13 cellular contexts compared by ENCODE assay signal in the genomic region with DNA sequence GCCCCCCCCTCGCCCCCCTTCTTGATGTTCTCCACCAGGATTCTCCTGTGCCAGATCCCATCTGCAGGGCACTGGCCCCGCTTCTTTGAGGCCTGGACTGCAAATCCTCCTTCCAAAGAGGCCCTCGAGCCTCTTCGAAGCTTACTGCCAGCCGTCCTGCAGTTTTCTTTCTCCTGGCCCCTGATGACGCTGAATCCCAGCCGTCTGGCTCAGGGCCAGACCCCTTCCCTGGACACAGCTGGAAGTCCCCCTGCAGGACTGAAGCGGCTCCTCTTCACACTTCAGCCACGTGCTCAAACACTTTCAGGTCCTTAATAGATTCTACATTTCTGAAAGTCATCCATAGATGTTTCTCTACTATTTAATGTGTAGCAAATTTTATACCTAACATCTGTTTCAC.
DNase-seq lines count a peak whose midpoint lies in the region; ATAC-seq and TF ChIP-seq lines count a peak whose summit lies in the region.
"Had no signal": no experiment of that assay in that cellular context is flagged by ENCODE, and none has a peak within 500 bp of the region (broad histone marks: within the 10 kb centered on the region; RNA-seq: fewer than 3 reads in every experiment).

No MANE protein-coding gene starts in this region.

- H3K4me3 ChIP-seq in AG04450 (ENCODE audit: low read depth, low read length) (no peak overlapping the region), adipocyte (ENCODE audit: low read length) (no peak overlapping the region), hepatocyte (no peak overlapping the region)

- H3K79me1 ChIP-seq in H9 (ENCODE audit: insufficient read depth, low read depth, low read length, poor library complexity, severe bottlenecking) = no peaks in the 10 kb centered on the region

- H3K79me2 ChIP-seq in H9 (ENCODE audit: insufficient read depth, low read length) (no peaks in the 10 kb centered on the region), hepatocyte (peaks cover 7% of the 10 kb centered on the region)

- H3K14ac ChIP-seq in H9 (ENCODE audit: insufficient read depth, low read length) = no peak overlapping the region

- H4K8ac ChIP-seq in H9 (replicated peaks; ENCODE audit: insufficient read length, low read depth, low read length) = no peak overlapping the region

- no peaks in the 10 kb centered on the region for H3K9me3 Mint-ChIP-seq in H9
- H3K9me3 Mint-ChIP-seq: activated T-cell treated with anti-CD3 and anti-CD28 coated beads, Interleukin-2, amount 50 U/mL, for 24 hours; CD4-positive, CD25-positive, alpha-beta regulatory T cell had no signal

- H3K27me3 ChIP-seq in AG04450 (ENCODE audit: control insufficient read depth, insufficient read depth, low read length) (no peaks in the 10 kb centered on the region), H9 (ENCODE audit: insufficient read depth, low read length) (no peaks in the 10 kb centered on the region; the same call in 1 of the 2 replicates), adipocyte (replicated peaks; ENCODE audit: control insufficient read depth, insufficient read depth, low read length) (no peaks in the 10 kb centered on the region), hepatocyte (no peaks in the 10 kb centered on the region)

- CTCF ChIA-PET in AG04450 (lab: Charles Lee) = interaction anchor here (1.1 to 1.4 kb wide), 2 partner anchors 14 to 67 kb away, joined by 3 to 6 read pairs; no protein-coding TSS in a partner anchor

- H3K9me3 ChIP-seq in AG04450 (ENCODE audit: control insufficient read depth, insufficient read depth, low read length) (no peaks in the 10 kb centered on the region), H9 (ENCODE audit: control insufficient read depth, low read depth, low read length) (no peaks in the 10 kb centered on the region), adipocyte (ENCODE audit: control insufficient read depth, low read length) (no peaks in the 10 kb centered on the region), hepatocyte (ENCODE audit: low read depth) (no peaks in the 10 kb centered on the region)

- TF ChIP-seq CTCF in AG04450 (IDR thresholded peaks at IDR 0.05; ENCODE audit: low read depth, low read length) (peak; percentile 39), H9 (conservative IDR thresholded peaks at IDR 0.05) (no peak), hepatocyte (IDR thresholded peaks at IDR 0.05; ENCODE audit: poor library complexity) (no peak)

- no peak overlapping the region for H3K4me2 ChIP-seq in H9 (ENCODE audit: insufficient read depth, insufficient read length, low read length)
- H3K4me2 ChIP-seq in hepatocyte = no peak overlapping the region

- H3K4me1 ChIP-seq in H9 (ENCODE audit: insufficient read depth, low read length) (no peaks in the 10 kb centered on the region), adipocyte (ENCODE audit: control insufficient read depth, insufficient read depth, low read length) (no peaks in the 10 kb centered on the region), hepatocyte (ENCODE audit: insufficient read depth) (peaks cover 4% of the 10 kb centered on the region)

- no peak overlapping the region for H3T11ph ChIP-seq in H9 (ENCODE audit: low read length)

- H2AK5ac ChIP-seq in H9 (ENCODE audit: insufficient read length, low read length) = no peak overlapping the region

- H3K4ac ChIP-seq in H9 (ENCODE audit: low read depth, low read length) = no peak overlapping the region

- no peak overlapping the region for H2BK5ac ChIP-seq in H9 (ENCODE audit: insufficient read length, low read length)

- no peak overlapping the region for H3K4me3 Mint-ChIP-seq in H9
- H3K4me3 Mint-ChIP-seq: activated T-cell treated with anti-CD3 and anti-CD28 coated beads, Interleukin-2, amount 50 U/mL, for 24 hours; CD4-positive, CD25-positive, alpha-beta regulatory T cell had no signal

- H2BK15ac ChIP-seq in H9 (ENCODE audit: low read depth, low read length) = no peak overlapping the region

- no peak overlapping the region for H2AFZ ChIP-seq in H9 (ENCODE audit: low read length)
- no peak overlapping the region for H2AFZ ChIP-seq in hepatocyte

- H4K91ac ChIP-seq in H9 (ENCODE audit: insufficient read length, low read depth, low read length) = no peak overlapping the region

- peaks cover 14 to 18% of the 10 kb centered on the region in 2 experiments for H3K4me1 Mint-ChIP-seq in H9

- peak overlapping the region; percentile 68 to 91 (median 90); a peak in 4 of 7 replicates for H3K27ac Mint-ChIP-seq in H9
- H3K27ac Mint-ChIP-seq: activated T-cell treated with anti-CD3 and anti-CD28 coated beads, Interleukin-2, amount 50 U/mL, for 24 hours had no signal

- no peak overlapping the region for H2BK120ac ChIP-seq in H9 (ENCODE audit: low read depth, low read length, poor library complexity, severe bottlenecking)

- no peak for ATAC-seq in GM19324 (IDR thresholded peaks at IDR 0.05; ENCODE audit: low FRiP score, unreplicated experiment)

- POLR2A ChIA-PET in AG04450 (lab: Yijun Ruan, JAX) = interaction anchor here (1.7 kb wide), 1 partner anchor 37 kb away, joined by 4 read pairs; no protein-coding TSS in a partner anchor

- no peak overlapping the region for H4K5ac ChIP-seq in H9 (ENCODE audit: insufficient read length, low read depth, low read length)

- no peaks in the 10 kb centered on the region for H3K23me2 ChIP-seq in H9 (ENCODE audit: insufficient read length, low read depth, low read length, poor library complexity, severe bottlenecking)

- H3K18ac ChIP-seq in H9 (ENCODE audit: insufficient read length, low read depth, low read length) = no peak overlapping the region

- H3K36me3 ChIP-seq in adipocyte (ENCODE audit: control insufficient read depth, insufficient read depth, low read length, severe bottlenecking) (peaks cover 38% of the 10 kb centered on the region), hepatocyte (replicated peaks; ENCODE audit: insufficient read depth, low read depth) (no peaks in the 10 kb centered on the region)

- DNase-seq in AG04450 (ENCODE audit: low read depth, low spot score) (peak; percentile 18), H9 (no peak), adipocyte (ENCODE audit: low read depth) (peak; percentile 22), hepatocyte (ENCODE audit: low spot score) (peak; percentile 66), globus pallidus (ENCODE audit: low spot score) (no peak), mucosa of gallbladder (ENCODE audit: low spot score) (no peak), activated gamma-delta T cell treated with Interleukin-2 at 50 U/mL for 16 hours (no peak)
- DNase-seq: activated T-cell treated with anti-CD3 and anti-CD28 coated beads, Interleukin-2, amount 50 U/mL, for 24 hours; CD4-positive, CD25-positive, alpha-beta regulatory T cell; HCEC 1CT; NCI-H187 treated with DMSO at 0.1 percent for 48 hours had no signal

- no peak overlapping the region for H3K23ac ChIP-seq in H9 (ENCODE audit: insufficient read length, low read depth, low read length)

- H4K20me1 ChIP-seq in H9 (ENCODE audit: control insufficient read depth, insufficient read depth, insufficient read length) (no peaks in the 10 kb centered on the region), hepatocyte (ENCODE audit: insufficient read depth, poor library complexity, severe bottlenecking) (no peaks in the 10 kb centered on the region)

- H3K27me3 Mint-ChIP-seq in H9 (ENCODE audit: low read depth) = no peaks in the 10 kb centered on the region
- H3K27me3 Mint-ChIP-seq: activated T-cell treated with anti-CD3 and anti-CD28 coated beads, Interleukin-2, amount 50 U/mL, for 24 hours; CD4-positive, CD25-positive, alpha-beta regulatory T cell had no signal

- peaks cover 29 to 58% (median 50%) of the 10 kb centered on the region in 3 experiments; a peak in 6 of 7 replicates for H3K36me3 Mint-ChIP-seq in H9 (ENCODE audit: insufficient read depth in 1 of 3, low read depth in 3 of 3)

- no peak overlapping the region for H2BK12ac ChIP-seq in H9 (ENCODE audit: insufficient read length, low read depth, low read length)

- no peaks in the 10 kb centered on the region for H3K9me2 ChIP-seq in hepatocyte (replicated peaks; ENCODE audit: insufficient read depth)

- H3K27ac ChIP-seq in AG04450 (ENCODE audit: low read depth, low read length) = peak overlapping the region; percentile 52
- H3K27ac ChIP-seq in H9 (ENCODE audit: insufficient read length, low read depth, low read length) = no peak overlapping the region
- H3K27ac ChIP-seq in hepatocyte = peak overlapping the region; percentile 37
- H3K27ac ChIP-seq: HL-60 had no signal

- no peak overlapping the region for H3K56ac ChIP-seq in H9 (ENCODE audit: insufficient read length, low read depth, low read length)

- H2BK20ac ChIP-seq in H9 (ENCODE audit: low read depth, low read length, poor library complexity, severe bottlenecking) = no peak overlapping the region

- H3K9ac ChIP-seq in H9 (ENCODE audit: extremely low read depth, insufficient read length, low read length) (no peak overlapping the region), adipocyte (ENCODE audit: low read length) (no peak overlapping the region)

- no CpG with 5 or more reads among the region's 9 CpGs for WGBS in H9 (ENCODE audit: extremely low coverage, insufficient read length, low lambda C conversion rate)
- WGBS in hepatocyte (ENCODE audit: low lambda C conversion rate, missing lambda C conversion rate) = 63% methylated on average over 9 of the region's 9 CpGs

Comparison
In these comparisons a context has a peak if more than half of its experiments do, and no peak if none do; other contexts are left out.
1. DNase-seq: peak in AG04450 (single experiment), adipocyte (single experiment) and hepatocyte (single experiment); none in H9 (single experiment), globus pallidus (single experiment), mucosa of gallbladder (single experiment) and activated gamma-delta T cell treated with Interleukin-2 at 50 U/mL for 16 hours (single experiment).